8 cellular contexts compared by ENCODE assay signal in the genomic region with DNA sequence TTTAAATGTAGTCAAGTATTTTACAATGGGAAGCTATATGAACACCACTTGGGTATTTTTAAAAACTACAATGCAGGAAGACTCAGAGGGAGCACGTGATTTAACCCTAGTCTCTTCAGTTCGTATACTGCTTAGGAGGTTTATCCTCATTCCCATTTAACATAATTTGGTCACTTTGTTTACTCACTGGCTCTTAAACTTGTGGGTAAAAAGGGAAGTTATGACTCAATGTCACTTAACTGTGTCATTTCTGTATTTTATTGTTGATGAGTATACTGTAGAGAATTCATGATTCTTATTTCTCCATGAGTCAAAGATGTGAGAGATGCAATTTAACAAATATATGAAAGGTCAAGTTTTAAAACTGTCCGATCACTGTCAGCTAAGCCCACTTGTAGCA. TPM values are rescaled to one million over a fixed set of nuclear protein-coding genes. Genes with fewer than 3 reads are reported as not detected.
DNase-seq lines count a peak whose midpoint lies in the region; ATAC-seq, FAIRE-seq and TF ChIP-seq lines count a peak whose summit lies in the region.

No MANE protein-coding gene starts in this region.

- BruUV-seq in HCT116 (replicated peaks; lab: Mats Ljungman, UMichigan), result no TSS peak

- CTCF ChIA-PET in HCT116 (lab: Charles Lee), result interaction anchor here (1.0 kb wide), 1 partner anchor 12 kb away, joined by 3 read pairs; no protein-coding TSS in a partner anchor

- intact Hi-C loops in HCT116 (cut with micrococcal nuclease), result no loop called here

- no peak overlapping the region for H2AFZ ChIP-seq in HCT116 (ENCODE audit: low read depth, low read length, poor library complexity, severe bottlenecking)

- H3K9me2 ChIP-seq in HCT116 (ENCODE audit: insufficient read depth), result no peaks in the 10 kb centered on the region

- H3K27ac ChIP-seq in HCT116 (ENCODE audit: low read depth, low read length), result peak overlapping the region; percentile 40; the same call in 1 of the 2 replicates

- H3K4me1 ChIP-seq in HCT116 (ENCODE audit: control insufficient read depth in 1 of 2, insufficient read depth in 2 of 2, low read length in 2 of 2), result peaks cover 13 to 22% of the 10 kb centered on the region in 2 experiments; a peak in 3 of 4 replicates

- no peaks in the 10 kb centered on the region for H3K27me3 ChIP-seq in HCT116 (ENCODE audit: insufficient read depth, low read length)

- H3K4me2 ChIP-seq in HCT116 (ENCODE audit: low read length), result peak overlapping the region; percentile 44

- peak; percentile 82 for ATAC-seq in HCT116

- 0 out of 2 replicates have a peak, but pooled peaks have one; percentile 6 for TF ChIP-seq RAD21 in HCT116 (IDR thresholded peaks at IDR 0.05; ENCODE audit: low read depth)

- H3K79me2 ChIP-seq in HCT116 (ENCODE audit: insufficient read depth, low read length), result no peaks in the 10 kb centered on the region

- no peaks in the 10 kb centered on the region for H4K20me1 ChIP-seq in HCT116 (ENCODE audit: insufficient read depth)

- DNase-seq in DMS53 treated with DMSO at 0.1 percent for 48 hours (lab: John Stamatoyannopoulos, UW; ENCODE audit: unreplicated experiment), result peak; percentile 3
- DNase-seq in HCT116 (ENCODE audit: low read depth, low spot score), result peak; percentile 65
- peak; percentile 65 for DNase-seq in RPMI7951 (ENCODE audit: low read depth)
- DNase-seq in pons (ENCODE audit: low spot score), result no peak
- no peak for DNase-seq in HuH-7.5 (ENCODE audit: low spot score)
- DNase-seq in frontal cortex (ENCODE audit: low spot score in 2 of 2), result no peak
- DNase-seq in NCI-H1417 treated with DMSO at 0.1 percent for 48 hours (lab: John Stamatoyannopoulos, UW), result no peak

- FAIRE-seq in islet of Langerhans (lab: Jason Lieb, UNC) (peak; percentile 69), frontal cortex (lab: Jason Lieb, UNC) (no peak)

- TF ChIP-seq CTCF in HCT116 (IDR thresholded peaks at IDR 0.05 in 2 of 3, conservative IDR thresholded peaks at IDR 0.05 in 1 of 3; ENCODE audit: borderline replicate concordance in 1 of 3, insufficient read depth in 1 of 3, low read depth in 2 of 3, low read length in 2 of 3), result no peak

- no peak overlapping the region; a peak in 1 of 4 replicates for H3K4me3 ChIP-seq in HCT116 (replicated peaks in 1 of 2; ENCODE audit: low read depth in 1 of 2, low read length in 2 of 2)

- no peaks in the 10 kb centered on the region for H3K9me3 ChIP-seq in HCT116 (ENCODE audit: control insufficient read depth in 1 of 2, insufficient read depth in 1 of 2, low read depth in 1 of 2, low read length in 2 of 2)

- H3K36me3 ChIP-seq in HCT116 (ENCODE audit: control insufficient read depth in 1 of 2, insufficient read depth in 2 of 2, low read length in 2 of 2), result peaks cover 4 to 15% of the 10 kb centered on the region in 2 experiments; a peak in 3 of 4 replicates

- RAD21 ChIA-PET in HCT116 (lab: Charles Lee; ENCODE audit: low non-redundant PET in 1 of 2, low total read pairs in 2 of 2, uncharacterized antibody in 2 of 2, unreplicated experiment in 2 of 2), result no interaction called here

- POLR2A ChIA-PET in HCT116 (lab: Charles Lee), result no interaction called here

- no peak for TF ChIP-seq POLR2A in HCT116 (IDR thresholded peaks at IDR 0.05; ENCODE audit: borderline replicate concordance, extremely low read depth, insufficient read depth, insufficient read length)

- H3K9ac ChIP-seq in HCT116 (ENCODE audit: low read length), result peak overlapping the region; percentile 15; the same call in 1 of the 2 replicates

TF ChIP-seq in HCT116, 20 proteins besides CTCF, POLR2A, EP300 and RAD21:
- TF ChIP-seq YY1 (IDR thresholded peaks at IDR 0.05; ENCODE audit: extremely low read depth, insufficient replicate concordance, low read depth, low read length) (no peak), ZNF274 (IDR thresholded peaks at IDR 0.05; ENCODE audit: low read depth, low read length) (no peak), EZH2 (IDR thresholded peaks at IDR 0.05) (no peak), ELF1 (IDR thresholded peaks at IDR 0.05; ENCODE audit: borderline replicate concordance, low read depth) (no peak; the same call in 1 of the 2 replicates), EZH2phosphoT487 (IDR thresholded peaks at IDR 0.05; ENCODE audit: borderline replicate concordance) (no peak), POLR2AphosphoS5 (IDR thresholded peaks at IDR 0.05; ENCODE audit: low read depth, low read length) (no peak), ZFX (IDR thresholded peaks at IDR 0.05) (no peak), SP1 (IDR thresholded peaks at IDR 0.05; ENCODE audit: low read depth) (peak; percentile 90), FOSL1 (IDR thresholded peaks at IDR 0.05; ENCODE audit: low read depth) (peak; percentile 98), SRF (IDR thresholded peaks at IDR 0.05; ENCODE audit: low read depth) (peak; percentile 75; the same call in 1 of the 2 replicates), TCF7L2 (IDR thresholded peaks at IDR 0.05; ENCODE audit: borderline replicate concordance, extremely low read depth, insufficient read depth, insufficient read length) (no peak), SIN3A (IDR thresholded peaks at IDR 0.05; ENCODE audit: low read depth) (0 out of 2 replicates have a peak, but pooled peaks have one; percentile 64), CBX3 (IDR thresholded peaks at IDR 0.05; ENCODE audit: low read depth) (peak; percentile 89), CEBPB (IDR thresholded peaks at IDR 0.05; ENCODE audit: low read depth) (peak; percentile 76; the same call in 1 of the 2 replicates), EGR1 (IDR thresholded peaks at IDR 0.05; ENCODE audit: low read depth) (peak; percentile 31; the same call in 1 of the 2 replicates), JUND (IDR thresholded peaks at IDR 0.05) (peak; percentile 97)
- TF ChIP-seq, protein P1, sequence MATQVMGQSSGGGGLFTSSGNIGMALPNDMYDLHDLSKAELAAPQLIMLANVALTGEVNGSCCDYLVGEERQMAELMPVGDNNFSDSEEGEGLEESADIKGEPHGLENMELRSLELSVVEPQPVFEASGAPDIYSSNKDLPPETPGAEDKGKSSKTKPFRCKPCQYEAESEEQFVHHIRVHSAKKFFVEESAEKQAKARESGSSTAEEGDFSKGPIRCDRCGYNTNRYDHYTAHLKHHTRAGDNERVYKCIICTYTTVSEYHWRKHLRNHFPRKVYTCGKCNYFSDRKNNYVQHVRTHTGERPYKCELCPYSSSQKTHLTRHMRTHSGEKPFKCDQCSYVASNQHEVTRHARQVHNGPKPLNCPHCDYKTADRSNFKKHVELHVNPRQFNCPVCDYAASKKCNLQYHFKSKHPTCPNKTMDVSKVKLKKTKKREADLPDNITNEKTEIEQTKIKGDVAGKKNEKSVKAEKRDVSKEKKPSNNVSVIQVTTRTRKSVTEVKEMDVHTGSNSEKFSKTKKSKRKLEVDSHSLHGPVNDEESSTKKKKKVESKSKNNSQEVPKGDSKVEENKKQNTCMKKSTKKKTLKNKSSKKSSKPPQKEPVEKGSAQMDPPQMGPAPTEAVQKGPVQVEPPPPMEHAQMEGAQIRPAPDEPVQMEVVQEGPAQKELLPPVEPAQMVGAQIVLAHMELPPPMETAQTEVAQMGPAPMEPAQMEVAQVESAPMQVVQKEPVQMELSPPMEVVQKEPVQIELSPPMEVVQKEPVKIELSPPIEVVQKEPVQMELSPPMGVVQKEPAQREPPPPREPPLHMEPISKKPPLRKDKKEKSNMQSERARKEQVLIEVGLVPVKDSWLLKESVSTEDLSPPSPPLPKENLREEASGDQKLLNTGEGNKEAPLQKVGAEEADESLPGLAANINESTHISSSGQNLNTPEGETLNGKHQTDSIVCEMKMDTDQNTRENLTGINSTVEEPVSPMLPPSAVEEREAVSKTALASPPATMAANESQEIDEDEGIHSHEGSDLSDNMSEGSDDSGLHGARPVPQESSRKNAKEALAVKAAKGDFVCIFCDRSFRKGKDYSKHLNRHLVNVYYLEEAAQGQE (IDR thresholded peaks at IDR 0.05; ENCODE audit: low read depth), result no peak
- TF ChIP-seq, protein P2, sequence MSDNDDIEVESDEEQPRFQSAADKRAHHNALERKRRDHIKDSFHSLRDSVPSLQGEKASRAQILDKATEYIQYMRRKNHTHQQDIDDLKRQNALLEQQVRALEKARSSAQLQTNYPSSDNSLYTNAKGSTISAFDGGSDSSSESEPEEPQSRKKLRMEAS (IDR thresholded peaks at IDR 0.05), result peak; percentile 41; the same call in 1 of the 2 replicates
- TF ChIP-seq, protein P3, sequence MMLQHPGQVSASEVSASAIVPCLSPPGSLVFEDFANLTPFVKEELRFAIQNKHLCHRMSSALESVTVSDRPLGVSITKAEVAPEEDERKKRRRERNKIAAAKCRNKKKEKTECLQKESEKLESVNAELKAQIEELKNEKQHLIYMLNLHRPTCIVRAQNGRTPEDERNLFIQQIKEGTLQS (IDR thresholded peaks at IDR 0.05), result peak; percentile 20; the same call in 1 of the 2 replicates
- TF ChIP-seq, protein P4, sequence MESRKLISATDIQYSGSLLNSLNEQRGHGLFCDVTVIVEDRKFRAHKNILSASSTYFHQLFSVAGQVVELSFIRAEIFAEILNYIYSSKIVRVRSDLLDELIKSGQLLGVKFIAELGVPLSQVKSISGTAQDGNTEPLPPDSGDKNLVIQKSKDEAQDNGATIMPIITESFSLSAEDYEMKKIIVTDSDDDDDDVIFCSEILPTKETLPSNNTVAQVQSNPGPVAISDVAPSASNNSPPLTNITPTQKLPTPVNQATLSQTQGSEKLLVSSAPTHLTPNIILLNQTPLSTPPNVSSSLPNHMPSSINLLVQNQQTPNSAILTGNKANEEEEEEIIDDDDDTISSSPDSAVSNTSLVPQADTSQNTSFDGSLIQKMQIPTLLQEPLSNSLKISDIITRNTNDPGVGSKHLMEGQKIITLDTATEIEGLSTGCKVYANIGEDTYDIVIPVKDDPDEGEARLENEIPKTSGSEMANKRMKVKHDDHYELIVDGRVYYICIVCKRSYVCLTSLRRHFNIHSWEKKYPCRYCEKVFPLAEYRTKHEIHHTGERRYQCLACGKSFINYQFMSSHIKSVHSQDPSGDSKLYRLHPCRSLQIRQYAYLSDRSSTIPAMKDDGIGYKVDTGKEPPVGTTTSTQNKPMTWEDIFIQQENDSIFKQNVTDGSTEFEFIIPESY (IDR thresholded peaks at IDR 0.05; ENCODE audit: extremely low read depth, insufficient replicate concordance, low read length), result no peak

RNA-seq across cellular contexts. Expression of a gene that starts 48.2 kb away (rescaled TPM):
- total RNA-seq in HCT116 (2021; ENCODE audit: unreplicated experiment) (15.9 TPM), frontal cortex (7.3 TPM)
- polyA plus RNA-seq in HCT116 (2012), result 25.7 and 34.9 TPM in 2 replicates
- 34.5 and 41.3 TPM in 2 replicates for total RNA-seq in RPMI7951 (2014; rRNA removed; shearing (Covaris generic))

Comparison
In these comparisons a context has a peak if more than half of its experiments do, and no peak if none do; other contexts are left out.
1. DNase-seq: peak in DMS53 treated with DMSO at 0.1 percent for 48 hours (single experiment), HCT116 (single experiment) and RPMI7951 (single experiment); none in pons (single experiment), HuH-7.5 (single experiment), frontal cortex (0 of 2) and NCI-H1417 treated with DMSO at 0.1 percent for 48 hours (single experiment).